Comparison of ENCODE assay signal across 17 cellular contexts in the genomic region with DNA sequence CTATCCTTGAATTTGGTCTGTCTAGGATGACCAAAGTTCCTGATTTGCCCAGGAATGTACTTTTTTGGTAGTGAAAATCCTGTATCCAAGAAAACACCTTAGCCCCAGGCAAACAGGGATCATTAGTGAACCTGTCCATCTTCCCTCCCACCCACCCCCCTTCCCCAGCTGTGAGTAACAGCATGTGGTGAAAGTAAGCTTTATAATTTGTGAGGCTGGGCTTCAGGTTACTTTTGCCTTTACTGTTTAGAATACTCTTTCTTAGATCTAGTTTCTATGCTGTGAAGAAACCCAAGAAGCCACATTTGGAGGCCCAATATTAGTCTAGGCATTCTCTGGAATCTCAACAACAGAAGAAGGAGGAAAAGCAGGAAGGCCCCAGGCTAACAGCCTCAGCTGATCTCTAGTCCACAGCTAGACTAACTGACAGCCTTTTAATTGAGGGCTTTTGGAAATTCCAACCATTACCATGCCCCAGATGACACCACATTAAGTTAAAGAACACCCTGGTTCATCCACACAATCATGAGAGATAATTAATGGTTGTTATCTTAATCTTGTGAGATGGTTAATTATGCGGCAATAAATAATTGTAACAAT.
DNase-seq lines count a peak whose midpoint lies in the region; ATAC-seq and TF ChIP-seq lines count a peak whose summit lies in the region.
"Had no signal": no experiment of that assay in that cellular context is flagged by ENCODE, and none has a peak within 500 bp of the region (broad histone marks: within the 10 kb centered on the region; RNA-seq: fewer than 3 reads in every experiment).

No MANE protein-coding gene starts in this region.

- H3K14ac ChIP-seq in neuronal stem cell (ENCODE audit: low read length), result no peak overlapping the region

- no peak overlapping the region for H2BK120ac ChIP-seq in neuronal stem cell (ENCODE audit: low read depth, low read length)

- TF ChIP-seq CTCF in RWPE1 (conservative IDR thresholded peaks at IDR 0.05; ENCODE audit: low read depth), result no peak

- H3K9ac ChIP-seq in HUES48 (ENCODE audit: low read depth, low read length) (no peak overlapping the region), neuronal stem cell (ENCODE audit: low read depth, low read length, poor library complexity) (no peak overlapping the region)

- H3K4ac ChIP-seq in neuronal stem cell (ENCODE audit: low read length), result no peak overlapping the region

- CTCF ChIA-PET in RWPE1 (lab: Yijun Ruan, JAX), result no interaction called here

- peak overlapping the region; percentile 44 for H3K27ac ChIP-seq in HUES48 (ENCODE audit: low read depth, low read length)
- H3K27ac ChIP-seq in RWPE1, result no peak overlapping the region
- H3K27ac ChIP-seq in neuronal stem cell (replicated peaks; ENCODE audit: low read length), result peak overlapping the region; percentile 12
- H3K27ac ChIP-seq: lower lobe of right lung, psoas muscle had no signal

- no peak overlapping the region for H2AK5ac ChIP-seq in neuronal stem cell (ENCODE audit: low read depth, low read length)

- H3K4me3 ChIP-seq in HUES48 (ENCODE audit: low read depth, low read length) (no peak overlapping the region), neuronal stem cell (ENCODE audit: low read length in 2 of 2) (no peak overlapping the region)
- H3K4me3 ChIP-seq: lower lobe of right lung, psoas muscle had no signal

- H3K23ac ChIP-seq in neuronal stem cell (ENCODE audit: low read depth, low read length, poor library complexity), result no peak overlapping the region

- H4K91ac ChIP-seq in neuronal stem cell (ENCODE audit: low read depth, low read length, poor library complexity), result no peak overlapping the region

- peak overlapping the region; percentile 27 for H2AFZ ChIP-seq in neuronal stem cell (ENCODE audit: low read length)

- H2BK12ac ChIP-seq in neuronal stem cell (ENCODE audit: low read length), result no peak overlapping the region

- no peak overlapping the region for H3K18ac ChIP-seq in neuronal stem cell (ENCODE audit: low read length)

- H3K4me2 ChIP-seq in neuronal stem cell (ENCODE audit: insufficient read depth, low read length, poor library complexity, severe bottlenecking), result no peak overlapping the region

- no peak overlapping the region for H4K8ac ChIP-seq in neuronal stem cell (ENCODE audit: low read depth, low read length)

- no peaks in the 10 kb centered on the region for H3K9me3 ChIP-seq in HUES48 (ENCODE audit: control insufficient read depth, insufficient read depth, low read length)
- no peaks in the 10 kb centered on the region for H3K9me3 ChIP-seq in neuronal stem cell (replicated peaks in 1 of 2; ENCODE audit: control insufficient read depth in 2 of 2, insufficient read depth in 1 of 2, low read depth in 1 of 2, low read length in 2 of 2)
- H3K9me3 ChIP-seq: lower lobe of right lung, psoas muscle had no signal

- intact Hi-C loops in cardiac septum (cut with DNase I), result no loop called here

- no CpG with 5 or more reads among the region's 1 CpG for WGBS in neuronal stem cell (ENCODE audit: extremely low coverage in 2 of 2, insufficient read length in 2 of 2, insufficient replicate concordance in 1 of 2), 2 donors

- H3K27me3 ChIP-seq in HUES48 (ENCODE audit: control insufficient read depth, insufficient read depth, low read length) (no peaks in the 10 kb centered on the region), neuronal stem cell (ENCODE audit: control insufficient read depth in 3 of 3, insufficient read depth in 3 of 3, low read depth in 1 of 3, low read length in 3 of 3) (no peaks in the 10 kb centered on the region)

- POLR2A ChIA-PET in RWPE1 (lab: Yijun Ruan, JAX; ENCODE audit: low non-redundant PET), result no interaction called here

- no peak overlapping the region for H2BK5ac ChIP-seq in neuronal stem cell (ENCODE audit: low read length)

- no peak overlapping the region for H2BK15ac ChIP-seq in neuronal stem cell (ENCODE audit: low read length)

- ATAC-seq in GM19467 (IDR thresholded peaks at IDR 0.05; ENCODE audit: unreplicated experiment), result no peak
- ATAC-seq in GM19397 (IDR thresholded peaks at IDR 0.05; ENCODE audit: unreplicated experiment), result no peak
- ATAC-seq: activated CD8-positive, alpha-beta T cell treated with anti-CD3 and anti-CD28 coated beads, Interleukin-2, amount 10 ng/mL, durations not matched to agents 7 days and 5 days; esophagus mucosa; lower lobe of right lung; psoas muscle had no signal

- DNase-seq in RWPE1 (ENCODE audit: low spot score) (peak; percentile 5), foreskin melanocyte (peak; percentile 79), neuronal stem cell (ENCODE audit: low spot score) (no peak), cardiac septum (ENCODE audit: low spot score) (no peak), DMS153 treated with DMSO at 0.1 percent for 48 hours (lab: John Stamatoyannopoulos, UW; ENCODE audit: unreplicated experiment) (no peak)
- DNase-seq: activated CD8-positive, alpha-beta T cell treated with anti-CD3 and anti-CD28 coated beads, Interleukin-2, amount 10 ng/mL, durations not matched to agents 7 days and 5 days; activated gamma-delta T cell; lower lobe of right lung; NCI-H1930; NCI-H345; psoas muscle; Right ventricle myocardium superior; stimulated activated CD4-positive, alpha-beta T cell treated with anti-CD3 and anti-CD28 coated beads, Interleukin-1b, Interleukin-23, amount 100 ng/mL, for 48 hours had no signal

- no peaks in the 10 kb centered on the region for H3K79me1 ChIP-seq in neuronal stem cell (ENCODE audit: low read depth, low read length)

- H3K4me1 ChIP-seq in HUES48 (ENCODE audit: control insufficient read depth, insufficient read depth, low read length) (peaks cover 15% of the 10 kb centered on the region), neuronal stem cell (ENCODE audit: control insufficient read depth in 2 of 2, insufficient read depth in 1 of 2, low read depth in 1 of 2, low read length in 2 of 2) (peaks cover 5 to 7% of the 10 kb centered on the region in 2 donors)
- H3K4me1 ChIP-seq: lower lobe of right lung, psoas muscle had no signal

- H3K36me3 ChIP-seq in HUES48 (ENCODE audit: control insufficient read depth, insufficient read depth, low read length) (no peaks in the 10 kb centered on the region), neuronal stem cell (replicated peaks in 1 of 2; ENCODE audit: control insufficient read depth in 2 of 2, insufficient read depth in 2 of 2, low read length in 2 of 2) (no peaks in the 10 kb centered on the region)
- H3K36me3 ChIP-seq: lower lobe of right lung had no signal

Comparison
In these comparisons a context has a peak if more than half of its experiments do, and no peak if none do; other contexts are left out.
1. DNase-seq: peak in RWPE1 (single experiment) and foreskin melanocyte (single experiment); none in neuronal stem cell (single experiment), cardiac septum (single experiment) and DMS153 treated with DMSO at 0.1 percent for 48 hours (single experiment).